17 cellular contexts compared by ENCODE assay signal in the genomic region with DNA sequence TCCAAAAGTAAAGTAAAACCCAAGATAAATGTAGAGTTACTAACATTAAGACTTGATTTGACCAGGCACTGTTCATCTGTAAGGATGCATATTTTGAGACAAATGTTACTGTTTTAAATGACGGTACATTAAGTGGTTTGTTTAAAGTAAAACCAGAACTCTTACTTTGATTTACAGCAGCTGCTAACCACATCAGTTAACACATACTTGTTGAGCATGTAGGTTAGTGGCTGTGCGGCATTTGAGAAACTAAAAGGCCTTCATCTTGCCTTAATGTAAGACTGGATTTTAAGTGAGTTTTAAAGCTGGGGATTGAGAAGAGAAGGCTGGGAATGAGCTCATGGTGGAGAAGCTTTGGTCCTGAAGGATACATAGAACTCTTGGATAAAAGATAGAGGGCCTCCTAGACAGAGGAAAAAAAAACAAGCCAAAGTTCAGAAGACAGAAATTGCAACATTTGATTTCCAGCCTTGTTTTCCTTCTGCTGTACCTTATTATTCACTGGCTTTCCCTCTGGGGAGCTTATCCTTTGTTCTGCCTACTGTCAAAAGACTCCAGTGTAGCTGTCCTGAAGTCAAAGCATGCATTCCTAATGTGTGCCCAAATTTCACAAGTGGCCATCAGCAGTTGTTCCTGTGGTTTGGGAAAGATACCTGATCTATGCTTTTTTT.
A peak's percentile ranks its signal among the peaks of the same experiment; 100 is the strongest.
DNase-seq lines count a peak whose midpoint lies in the region; FAIRE-seq and TF ChIP-seq lines count a peak whose summit lies in the region.
"Had no signal": no experiment of that assay in that cellular context is flagged by ENCODE, and none has a peak within 500 bp of the region (broad histone marks: within the 10 kb centered on the region; RNA-seq: fewer than 3 reads in every experiment).

No MANE protein-coding gene starts in this region.

- H4K91ac ChIP-seq in mesenchymal stem cell (ENCODE audit: low read length) = no peak overlapping the region

- H3K27me3 Mint-ChIP-seq in activated naive CD4-positive, alpha-beta T cell treated with anti-CD3 and anti-CD28 coated beads, Interleukin-2, amount 10 ng/mL, durations not matched to agents 7 days and 5 days = no peaks in the 10 kb centered on the region

- no peak overlapping the region for H2BK12ac ChIP-seq in mesenchymal stem cell (ENCODE audit: low read length in 2 of 2)

- WGBS in mesenchymal stem cell = 50% methylated on average over 1 of the region's 2 CpGs

- H3K9ac ChIP-seq in mesenchymal stem cell (ENCODE audit: low read length) (no peak overlapping the region), stomach smooth muscle (ENCODE audit: low read length in 2 of 2) (no peak overlapping the region)
- H3K9ac ChIP-seq: KMS-11 had no signal

- no peak overlapping the region for H3K4me3 Mint-ChIP-seq in activated naive CD4-positive, alpha-beta T cell treated with anti-CD3 and anti-CD28 coated beads, Interleukin-2, amount 10 ng/mL, durations not matched to agents 7 days and 5 days
- H3K4me3 Mint-ChIP-seq: activated T-helper 1 cell treated with anti-CD3 and anti-CD28 coated beads, Interleukin-12 subunit alpha, Interleukin-12 subunit beta, Interleukin-2, Interleukin-4 antibody, amounts not matched to agents 30 ng/mL and 10 ng/mL and 1 ng/mL, durations not matched to agents 14 hours and 24 hours and 36 hours had no signal

- H3K79me1 ChIP-seq in mesenchymal stem cell (replicated peaks; ENCODE audit: low read length, poor library complexity, severe bottlenecking) = peaks cover 7% of the 10 kb centered on the region

- H3K9me3 ChIP-seq in mesenchymal stem cell (ENCODE audit: control insufficient read depth, low read length) (no peaks in the 10 kb centered on the region), stomach smooth muscle (ENCODE audit: control insufficient read depth in 2 of 2, low read length in 2 of 2) (no peaks in the 10 kb centered on the region)
- H3K9me3 ChIP-seq: neutrophil, SJCRH30 had no signal

- no peak overlapping the region for H3K18ac ChIP-seq in mesenchymal stem cell (ENCODE audit: low read depth in 1 of 2, low read length in 2 of 2)

- no peak overlapping the region for H3K4me2 ChIP-seq in mesenchymal stem cell (ENCODE audit: low read length, poor library complexity, severe bottlenecking)
- H3K4me2 ChIP-seq: KMS-11 had no signal

- H3K27me3 ChIP-seq in mesenchymal stem cell (ENCODE audit: control insufficient read depth in 1 of 2, insufficient read depth in 1 of 2, low read length in 2 of 2) = no peaks in the 10 kb centered on the region
- H3K27me3 ChIP-seq in stomach smooth muscle (ENCODE audit: control insufficient read depth in 1 of 2, insufficient read depth in 2 of 2, low read length in 2 of 2) = no peaks in the 10 kb centered on the region
- H3K27me3 ChIP-seq: neutrophil, SJCRH30 had no signal

- no peak overlapping the region for H3K4ac ChIP-seq in mesenchymal stem cell (ENCODE audit: low read depth in 1 of 2, low read length in 2 of 2)

- no peak overlapping the region for H2AFZ ChIP-seq in mesenchymal stem cell (ENCODE audit: low read depth, low read length)

- H2BK5ac ChIP-seq in mesenchymal stem cell (ENCODE audit: low read depth, low read length, poor library complexity, severe bottlenecking) = no peak overlapping the region

- no peak for TF ChIP-seq CTCF in cardiac fibroblast (IDR thresholded peaks at IDR 0.05; ENCODE audit: low read depth, low read length)

- H2AK5ac ChIP-seq in mesenchymal stem cell (ENCODE audit: low read length, severe bottlenecking) = peak overlapping the region; percentile 43

- no peak overlapping the region for H3K14ac ChIP-seq in mesenchymal stem cell (ENCODE audit: low read length in 2 of 2)

- H3K23ac ChIP-seq in mesenchymal stem cell (ENCODE audit: low read length in 2 of 2) = no peak overlapping the region

- H3K27ac ChIP-seq in mesenchymal stem cell (ENCODE audit: low read length, poor library complexity, severe bottlenecking) (peak overlapping the region; percentile 74), stomach smooth muscle (ENCODE audit: low read length) (peak overlapping the region; percentile 32)
- H3K27ac ChIP-seq: KMS-11, neutrophil, SJCRH30, WERI-Rb-1 had no signal

- peak overlapping the region; percentile 53 for H3K27ac Mint-ChIP-seq in activated naive CD4-positive, alpha-beta T cell treated with anti-CD3 and anti-CD28 coated beads, Interleukin-2, amount 10 ng/mL, durations not matched to agents 7 days and 5 days
- H3K27ac Mint-ChIP-seq: activated T-helper 1 cell treated with anti-CD3 and anti-CD28 coated beads, Interleukin-12 subunit alpha, Interleukin-12 subunit beta, Interleukin-2, Interleukin-4 antibody, amounts not matched to agents 30 ng/mL and 10 ng/mL and 1 ng/mL, durations not matched to agents 14 hours and 24 hours and 36 hours had no signal

- no peak overlapping the region for H2BK120ac ChIP-seq in mesenchymal stem cell (ENCODE audit: low read depth, low read length)

- peaks cover 58% of the 10 kb centered on the region for H3K36me3 Mint-ChIP-seq in activated naive CD4-positive, alpha-beta T cell treated with anti-CD3 and anti-CD28 coated beads, Interleukin-2, amount 10 ng/mL, durations not matched to agents 7 days and 5 days

- no peak overlapping the region for H3K4me3 ChIP-seq in cardiac fibroblast (replicated peaks in 1 of 2; ENCODE audit: low read depth in 2 of 2, low read length in 2 of 2)
- peak overlapping the region in 1 of 2 experiments; percentile 28 for H3K4me3 ChIP-seq in mesenchymal stem cell (ENCODE audit: insufficient read depth in 1 of 2, low read depth in 1 of 2, low read length in 2 of 2)
- H3K4me3 ChIP-seq in stomach smooth muscle (ENCODE audit: low read length in 2 of 2) = no peak overlapping the region
- H3K4me3 ChIP-seq: SJCRH30 had no signal

- no peak for FAIRE-seq in RCC 7860 (lab: Jason Lieb, UNC)
- FAIRE-seq: colon had no signal

- no peaks in the 10 kb centered on the region for H3K9me3 Mint-ChIP-seq in activated naive CD4-positive, alpha-beta T cell treated with anti-CD3 and anti-CD28 coated beads, Interleukin-2, amount 10 ng/mL, durations not matched to agents 7 days and 5 days
- H3K9me3 Mint-ChIP-seq: activated T-helper 1 cell treated with anti-CD3 and anti-CD28 coated beads, Interleukin-12 subunit alpha, Interleukin-12 subunit beta, Interleukin-2, Interleukin-4 antibody, amounts not matched to agents 30 ng/mL and 10 ng/mL and 1 ng/mL, durations not matched to agents 14 hours and 24 hours and 36 hours had no signal

- peak; percentile 24 for DNase-seq in activated naive CD4-positive, alpha-beta T cell treated with anti-CD3 and anti-CD28 coated beads, Interleukin-2, amount 10 ng/mL, durations not matched to agents 7 days and 5 days
- no peak for DNase-seq in activated naive CD4-positive, alpha-beta T cell treated with anti-CD3 and anti-CD28 coated beads, Interleukin-2, amount 50 U/mL, for 16 hours
- DNase-seq in cardiac fibroblast (ENCODE audit: low read depth in 2 of 2) (peak; percentile 18 to 39), mesenchymal stem cell (peak; percentile 75), NCI-H345 (lab: John Stamatoyannopoulos, UW) (no peak), RCC 7860 (ENCODE audit: low spot score) (no peak), SHP77 (lab: John Stamatoyannopoulos, UW) (no peak)
- DNase-seq: DMS79, foreskin melanocyte, NCI-H1930, WERI-Rb-1 had no signal

- no peak overlapping the region for H2BK15ac ChIP-seq in mesenchymal stem cell (ENCODE audit: low read depth, poor library complexity, severe bottlenecking)

- H3K36me3 ChIP-seq in mesenchymal stem cell (ENCODE audit: control insufficient read depth in 1 of 2, insufficient read depth in 2 of 2, low read depth in 1 of 2, low read length in 2 of 2) (peaks cover 5 to 69% of the 10 kb centered on the region in 2 experiments), stomach smooth muscle (ENCODE audit: control insufficient read depth in 2 of 2, insufficient read depth in 2 of 2, low read length in 2 of 2) (peaks cover 6 to 16% of the 10 kb centered on the region in 2 donors)
- H3K36me3 ChIP-seq: SJCRH30 had no signal

- peaks cover 19% of the 10 kb centered on the region for H3K4me1 Mint-ChIP-seq in activated naive CD4-positive, alpha-beta T cell treated with anti-CD3 and anti-CD28 coated beads, Interleukin-2, amount 10 ng/mL, durations not matched to agents 7 days and 5 days

- H3K4me1 ChIP-seq in mesenchymal stem cell (ENCODE audit: control insufficient read depth, insufficient read depth, low read depth, low read length) (peaks cover 7% of the 10 kb centered on the region), stomach smooth muscle (ENCODE audit: control insufficient read depth, insufficient read depth, low read length) (peaks cover 6% of the 10 kb centered on the region)
- H3K4me1 ChIP-seq: SJCRH30 had no signal

- no peak overlapping the region for H4K8ac ChIP-seq in mesenchymal stem cell (ENCODE audit: low read length)

- CTCF ChIA-PET in activated naive CD4-positive, alpha-beta T cell treated with anti-CD3 and anti-CD28 coated beads, Interleukin-2, amount 10 ng/mL, durations not matched to agents 7 days and 5 days (lab: Charles Lee) = interaction anchor here (0.6 to 0.7 kb wide), 2 partner anchors 15 to 108 kb away, joined by 3 to 5 read pairs; no protein-coding TSS in a partner anchor

Comparison
In these comparisons a context has a peak if more than half of its experiments do, and no peak if none do; other contexts are left out.
1. DNase-seq: peak in activated naive CD4-positive, alpha-beta T cell treated with anti-CD3 and anti-CD28 coated beads, Interleukin-2, amount 10 ng/mL, durations not matched to agents 7 days and 5 days (single experiment), cardiac fibroblast (2 of 2) and mesenchymal stem cell (single experiment); none in activated naive CD4-positive, alpha-beta T cell treated with anti-CD3 and anti-CD28 coated beads, Interleukin-2, amount 50 U/mL, for 16 hours (single experiment), NCI-H345 (single experiment), RCC 7860 (single experiment) and SHP77 (0 of 2).